1 cellular context compared by ENCODE assay signal in the genomic region with DNA sequence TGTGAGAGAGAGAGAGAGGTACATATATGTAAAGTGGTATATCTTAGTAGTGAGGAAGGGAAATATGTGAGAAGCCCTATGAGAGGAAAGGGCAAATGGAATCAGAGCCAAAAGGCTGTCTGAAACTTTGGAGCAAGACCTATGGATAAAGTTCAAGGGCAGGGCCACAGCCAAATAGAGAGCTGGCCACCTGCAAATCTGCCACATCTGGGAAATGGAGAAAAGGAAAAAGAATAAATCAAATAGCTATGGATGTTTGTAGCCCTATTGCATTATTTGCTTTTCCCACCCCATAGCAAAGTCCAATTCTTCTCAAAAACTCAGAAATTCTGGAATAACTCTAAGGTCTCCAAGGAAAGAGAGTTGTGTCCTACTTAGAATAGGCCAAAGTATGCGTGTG.
TF ChIP-seq lines count a peak whose summit lies in the region.

No MANE protein-coding gene starts in this region.

TF ChIP-seq in HepG2, 621 proteins besides CTCF, POLR2A, EP300 and RAD21 (continued from another document):
- TF ChIP-seq, protein P1, sequence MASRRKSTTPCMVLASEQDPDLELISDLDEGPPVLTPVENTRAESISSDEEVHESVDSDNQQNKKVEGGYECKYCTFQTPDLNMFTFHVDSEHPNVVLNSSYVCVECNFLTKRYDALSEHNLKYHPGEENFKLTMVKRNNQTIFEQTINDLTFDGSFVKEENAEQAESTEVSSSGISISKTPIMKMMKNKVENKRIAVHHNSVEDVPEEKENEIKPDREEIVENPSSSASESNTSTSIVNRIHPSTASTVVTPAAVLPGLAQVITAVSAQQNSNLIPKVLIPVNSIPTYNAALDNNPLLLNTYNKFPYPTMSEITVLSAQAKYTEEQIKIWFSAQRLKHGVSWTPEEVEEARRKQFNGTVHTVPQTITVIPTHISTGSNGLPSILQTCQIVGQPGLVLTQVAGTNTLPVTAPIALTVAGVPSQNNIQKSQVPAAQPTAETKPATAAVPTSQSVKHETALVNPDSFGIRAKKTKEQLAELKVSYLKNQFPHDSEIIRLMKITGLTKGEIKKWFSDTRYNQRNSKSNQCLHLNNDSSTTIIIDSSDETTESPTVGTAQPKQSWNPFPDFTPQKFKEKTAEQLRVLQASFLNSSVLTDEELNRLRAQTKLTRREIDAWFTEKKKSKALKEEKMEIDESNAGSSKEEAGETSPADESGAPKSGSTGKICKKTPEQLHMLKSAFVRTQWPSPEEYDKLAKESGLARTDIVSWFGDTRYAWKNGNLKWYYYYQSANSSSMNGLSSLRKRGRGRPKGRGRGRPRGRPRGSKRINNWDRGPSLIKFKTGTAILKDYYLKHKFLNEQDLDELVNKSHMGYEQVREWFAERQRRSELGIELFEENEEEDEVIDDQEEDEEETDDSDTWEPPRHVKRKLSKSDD (CRISPR knock-in tag; IDR thresholded peaks at IDR 0.05; ENCODE audit: low read depth): no peak
- TF ChIP-seq AKAP8 (CRISPR knock-in tag; IDR thresholded peaks at IDR 0.05) (no peak), TOPORS (CRISPR knock-in tag; IDR thresholded peaks at IDR 0.05) (no peak), ZNF792 (CRISPR knock-in tag; IDR thresholded peaks at IDR 0.05) (no peak), ZBTB46 (CRISPR knock-in tag; IDR thresholded peaks at IDR 0.05; ENCODE audit: borderline replicate concordance) (no peak)
